ENCODE assay signal across 17 cellular contexts in genomic region chrX:88397551-88397950, GRCh38.
"Had no signal": no experiment of that assay in that cellular context is flagged by ENCODE, and none has a peak within 500 bp of the region (broad histone marks: within the 10 kb centered on the region; RNA-seq: fewer than 3 reads in every experiment).

No MANE protein-coding gene starts in this region.

- H3K9me3 ChIP-seq: ascending aorta, heart left ventricle, left ventricle myocardium inferior, thyroid gland, vagina had no signal

- H3K9me3 Mint-ChIP-seq: activated naive CD8-positive, alpha-beta T cell treated with anti-CD3 and anti-CD28 coated beads, Interleukin-2, amount 10 ng/mL, durations not matched to agents 7 days and 5 days had no signal

- ATAC-seq: activated CD4-positive, alpha-beta T cell treated with anti-CD3 and anti-CD28 coated beads for 36 hours; activated CD8-positive, alpha-beta T cell treated with anti-CD3 and anti-CD28 coated beads for 36 hours; heart left ventricle had no signal

- H3K27me3 ChIP-seq: ascending aorta, heart left ventricle, thyroid gland, vagina had no signal

- H3K4me1 ChIP-seq: ascending aorta, heart left ventricle, left ventricle myocardium inferior, parathyroid adenoma, thyroid gland, vagina had no signal

- H3K9ac ChIP-seq: parathyroid adenoma had no signal

- H3K27ac ChIP-seq: ascending aorta, heart left ventricle, left ventricle myocardium inferior, parathyroid adenoma, skin epidermis, thyroid gland, vagina, VCaP had no signal

- H3K79me2 ChIP-seq: parathyroid adenoma had no signal

- H2AFZ ChIP-seq: parathyroid adenoma had no signal

- H3K4me3 ChIP-seq: ascending aorta, heart left ventricle, left ventricle myocardium inferior, skin epidermis, thyroid gland, vagina had no signal

- DNase-seq: activated CD4-positive, alpha-beta T cell treated with anti-CD3 and anti-CD28 coated beads for 36 hours; activated CD8-positive, alpha-beta memory T cell treated with anti-CD3 and anti-CD28 coated beads, Interleukin-2, amount 50 U/mL, for 4 hours; activated CD8-positive, alpha-beta T cell treated with anti-CD3 and anti-CD28 coated beads for 36 hours; activated naive CD8-positive, alpha-beta T cell treated with anti-CD3 and anti-CD28 coated beads, Interleukin-2, amount 10 ng/mL, durations not matched to agents 7 days and 5 days; foreskin melanocyte; heart left ventricle; islet precursor cell; left ventricle myocardium inferior; mesenchymal stem cell; thyroid gland had no signal

- H3K36me3 Mint-ChIP-seq: activated naive CD8-positive, alpha-beta T cell treated with anti-CD3 and anti-CD28 coated beads, Interleukin-2, amount 10 ng/mL, durations not matched to agents 7 days and 5 days had no signal

- H3K4me1 Mint-ChIP-seq: activated CD4-positive, alpha-beta T cell treated with anti-CD3 and anti-CD28 coated beads for 36 hours; activated naive CD8-positive, alpha-beta T cell treated with anti-CD3 and anti-CD28 coated beads, Interleukin-2, amount 10 ng/mL, durations not matched to agents 7 days and 5 days had no signal

- H3K27me3 Mint-ChIP-seq: activated CD4-positive, alpha-beta T cell treated with anti-CD3 and anti-CD28 coated beads for 36 hours; activated CD8-positive, alpha-beta T cell treated with anti-CD3 and anti-CD28 coated beads for 36 hours; activated naive CD8-positive, alpha-beta T cell treated with anti-CD3 and anti-CD28 coated beads, Interleukin-2, amount 10 ng/mL, durations not matched to agents 7 days and 5 days had no signal

- H3K4me3 Mint-ChIP-seq: activated CD4-positive, alpha-beta T cell treated with anti-CD3 and anti-CD28 coated beads for 36 hours; activated CD8-positive, alpha-beta T cell treated with anti-CD3 and anti-CD28 coated beads for 36 hours; activated naive CD8-positive, alpha-beta T cell treated with anti-CD3 and anti-CD28 coated beads, Interleukin-2, amount 10 ng/mL, durations not matched to agents 7 days and 5 days had no signal

- H3K27ac Mint-ChIP-seq: activated CD4-positive, alpha-beta T cell treated with anti-CD3 and anti-CD28 coated beads for 36 hours; activated CD8-positive, alpha-beta T cell treated with anti-CD3 and anti-CD28 coated beads for 36 hours; activated naive CD8-positive, alpha-beta T cell treated with anti-CD3 and anti-CD28 coated beads, Interleukin-2, amount 10 ng/mL, durations not matched to agents 7 days and 5 days had no signal

- FAIRE-seq: bronchial epithelial cell, endothelial cell of umbilical vein had no signal

- H3K36me3 ChIP-seq: ascending aorta, heart left ventricle, left ventricle myocardium inferior, thyroid gland, vagina had no signal
